In genomic region chr2:238108423-238109201, GRCh38 we compare ENCODE assay signal across 9 cellular contexts. TPM values are rescaled to one million over a fixed set of nuclear protein-coding genes. Genes with fewer than 3 reads are reported as not detected.
DNase-seq lines count a peak whose midpoint lies in the region; ATAC-seq lines count a peak whose summit lies in the region.
"Had no signal": no experiment of that assay in that cellular context is flagged by ENCODE, and none has a peak within 500 bp of the region (broad histone marks: within the 10 kb centered on the region; RNA-seq: fewer than 3 reads in every experiment).

No MANE protein-coding gene starts in this region.

- H3K36me3 Mint-ChIP-seq in activated T-helper 1 cell treated with anti-CD3 and anti-CD28 coated beads, Interleukin-12 subunit alpha, Interleukin-12 subunit beta, Interleukin-2, Interleukin-4 antibody, amounts not matched to agents 30 ng/mL and 10 ng/mL and 1 ng/mL, durations not matched to agents 14 hours and 24 hours and 36 hours (ENCODE audit: low read depth) = no peaks in the 10 kb centered on the region

- peaks cover 6% of the 10 kb centered on the region for H3K4me1 Mint-ChIP-seq in activated T-helper 1 cell treated with anti-CD3 and anti-CD28 coated beads, Interleukin-12 subunit alpha, Interleukin-12 subunit beta, Interleukin-2, Interleukin-4 antibody, amounts not matched to agents 30 ng/mL and 10 ng/mL and 1 ng/mL, durations not matched to agents 14 hours and 24 hours and 36 hours (ENCODE audit: low read depth)

- intact Hi-C loops in activated T-helper 1 cell treated with anti-CD3 and anti-CD28 coated beads, Interleukin-12 subunit alpha, Interleukin-12 subunit beta, Interleukin-2, Interleukin-4 antibody, amounts not matched to agents 30 ng/mL and 10 ng/mL and 1 ng/mL, durations not matched to agents 14 hours and 24 hours and 36 hours (cut with micrococcal nuclease) = loop anchor here (5.0 kb wide), 1 partner anchor 251 kb away; the partner anchor contains the start of gene RAMP1

- no peak overlapping the region for H3K27ac Mint-ChIP-seq in activated T-helper 1 cell treated with anti-CD3 and anti-CD28 coated beads, Interleukin-12 subunit alpha, Interleukin-12 subunit beta, Interleukin-2, Interleukin-4 antibody, amounts not matched to agents 30 ng/mL and 10 ng/mL and 1 ng/mL, durations not matched to agents 14 hours and 24 hours and 36 hours

- ATAC-seq in HG03571 (IDR thresholded peaks at IDR 0.05; ENCODE audit: unreplicated experiment) = peak; percentile 57
- no peak for ATAC-seq in HG03457 (IDR thresholded peaks at IDR 0.05; ENCODE audit: unreplicated experiment)
- ATAC-seq: HCT116 had no signal

- H3K27me3 Mint-ChIP-seq in activated T-helper 1 cell treated with anti-CD3 and anti-CD28 coated beads, Interleukin-12 subunit alpha, Interleukin-12 subunit beta, Interleukin-2, Interleukin-4 antibody, amounts not matched to agents 30 ng/mL and 10 ng/mL and 1 ng/mL, durations not matched to agents 14 hours and 24 hours and 36 hours (ENCODE audit: insufficient read depth) = no peaks in the 10 kb centered on the region

- no peak overlapping the region for H3K4me3 Mint-ChIP-seq in activated T-helper 1 cell treated with anti-CD3 and anti-CD28 coated beads, Interleukin-12 subunit alpha, Interleukin-12 subunit beta, Interleukin-2, Interleukin-4 antibody, amounts not matched to agents 30 ng/mL and 10 ng/mL and 1 ng/mL, durations not matched to agents 14 hours and 24 hours and 36 hours

- peaks cover 22% of the 10 kb centered on the region for H3K9me3 Mint-ChIP-seq in activated T-helper 1 cell treated with anti-CD3 and anti-CD28 coated beads, Interleukin-12 subunit alpha, Interleukin-12 subunit beta, Interleukin-2, Interleukin-4 antibody, amounts not matched to agents 30 ng/mL and 10 ng/mL and 1 ng/mL, durations not matched to agents 14 hours and 24 hours and 36 hours

- DNase-seq in DMS53 (lab: John Stamatoyannopoulos, UW) (peak; percentile 83), GM19240 (ENCODE audit: insufficient read length, low spot score) (peak; percentile 58), ecto neural progenitor cell (ENCODE audit: low spot score) (peak; percentile 54), kidney tubule cell (ENCODE audit: low spot score) (no peak), inferior parietal cortex (ENCODE audit: extremely low spot score) (no peak)
- no peak for DNase-seq in activated T-helper 1 cell treated with anti-CD3 and anti-CD28 coated beads, Interleukin-12 subunit alpha, Interleukin-12 subunit beta, Interleukin-2, Interleukin-4 antibody, amounts not matched to agents 30 ng/mL and 10 ng/mL and 1 ng/mL, durations not matched to agents 14 hours and 24 hours and 36 hours (ENCODE audit: low spot score)

RNA-seq across cellular contexts. Expression of gene ESPNL, which starts 8.5 kb away (rescaled TPM):
- total RNA-seq in activated T-helper 1 cell treated with anti-CD3 and anti-CD28 coated beads, Interleukin-12 subunit alpha, Interleukin-12 subunit beta, Interleukin-2, Interleukin-4 antibody, amounts not matched to agents 30 ng/mL and 10 ng/mL and 1 ng/mL, durations not matched to agents 14 hours and 24 hours and 36 hours = 0.05 and 0.20 TPM in 2 replicates

RNA-seq across cellular contexts. Expression of gene KLHL30, which starts 29.9 kb away (rescaled TPM):
- not detected in 2 replicates for total RNA-seq in activated T-helper 1 cell treated with anti-CD3 and anti-CD28 coated beads, Interleukin-12 subunit alpha, Interleukin-12 subunit beta, Interleukin-2, Interleukin-4 antibody, amounts not matched to agents 30 ng/mL and 10 ng/mL and 1 ng/mL, durations not matched to agents 14 hours and 24 hours and 36 hours

RNA-seq across cellular contexts. Expression of gene SCLY, which starts 47.8 kb away (rescaled TPM):
- 109 and 119 TPM in 2 replicates for total RNA-seq in activated T-helper 1 cell treated with anti-CD3 and anti-CD28 coated beads, Interleukin-12 subunit alpha, Interleukin-12 subunit beta, Interleukin-2, Interleukin-4 antibody, amounts not matched to agents 30 ng/mL and 10 ng/mL and 1 ng/mL, durations not matched to agents 14 hours and 24 hours and 36 hours

RNA-seq across cellular contexts. Expression of gene ERFE, which starts 50.2 kb away (rescaled TPM):
- total RNA-seq in activated T-helper 1 cell treated with anti-CD3 and anti-CD28 coated beads, Interleukin-12 subunit alpha, Interleukin-12 subunit beta, Interleukin-2, Interleukin-4 antibody, amounts not matched to agents 30 ng/mL and 10 ng/mL and 1 ng/mL, durations not matched to agents 14 hours and 24 hours and 36 hours = 0.20 TPM in 1 of 2 replicates, not detected in the other

Comparison
In these comparisons a context has a peak if more than half of its experiments do, and no peak if none do; other contexts are left out.
1. DNase-seq: peak in DMS53 (single experiment), GM19240 (single experiment) and ecto neural progenitor cell (single experiment); none in kidney tubule cell (single experiment), activated T-helper 1 cell treated with anti-CD3 and anti-CD28 coated beads, Interleukin-12 subunit alpha, Interleukin-12 subunit beta, Interleukin-2, Interleukin-4 antibody, amounts not matched to agents 30 ng/mL and 10 ng/mL and 1 ng/mL, durations not matched to agents 14 hours and 24 hours and 36 hours (single experiment) and inferior parietal cortex (single experiment).